ENCODE assay signal across 2 cellular contexts in genomic region chr11:18731949-18732821, GRCh38.
A peak's percentile ranks its signal among the peaks of the same experiment; 100 is the strongest.
TF ChIP-seq lines count a peak whose summit lies in the region.

No MANE protein-coding gene starts in this region.

TF ChIP-seq in IMR-90, 13 proteins besides CTCF, POLR2A, EP300 and RAD21:
- TF ChIP-seq CHD1 (IDR thresholded peaks at IDR 0.05; ENCODE audit: low read depth, low read length) (no peak), NFE2L2 (IDR thresholded peaks at IDR 0.05; ENCODE audit: low read depth, low read length) (no peak), MXI1 (IDR thresholded peaks at IDR 0.05; ENCODE audit: borderline replicate concordance, low read depth, low read length) (no peak), ELK1 (IDR thresholded peaks at IDR 0.05; ENCODE audit: borderline replicate concordance, low read depth, low read length) (no peak), SMC3 (IDR thresholded peaks at IDR 0.05; ENCODE audit: low read depth, low read length) (peak; percentile 71), FOS (IDR thresholded peaks at IDR 0.05; ENCODE audit: low read depth, low read length) (no peak), RCOR1 (IDR thresholded peaks at IDR 0.05; ENCODE audit: insufficient replicate concordance, low read length) (no peak), MAZ (IDR thresholded peaks at IDR 0.05; ENCODE audit: borderline replicate concordance, low read depth, low read length) (peak; percentile 20; the same call in 1 of the 2 replicates), BHLHE40 (IDR thresholded peaks at IDR 0.05; ENCODE audit: low read depth, low read length) (no peak), USF2 (IDR thresholded peaks at IDR 0.05; ENCODE audit: low read depth, low read length) (no peak), CEBPB (IDR thresholded peaks at IDR 0.05; ENCODE audit: low read depth, low read length) (no peak), MAFK (IDR thresholded peaks at IDR 0.05; ENCODE audit: low read depth, low read length) (no peak), RFX5 (IDR thresholded peaks at IDR 0.05; ENCODE audit: low read depth, low read length) (no peak)

TF ChIP-seq in GM12878, 131 proteins besides CTCF, POLR2A, EP300 and RAD21:
- TF ChIP-seq DPF2 (IDR thresholded peaks at IDR 0.05) = 0 out of 2 replicates have a peak, but pooled peaks have one; percentile 6
- TF ChIP-seq IRF3 (IDR thresholded peaks at IDR 0.05) = no peak
- TF ChIP-seq IRF4 (IDR thresholded peaks at IDR 0.05; ENCODE audit: low read depth, low read length) = 0 out of 2 replicates have a peak, but pooled peaks have one; percentile 25
- TF ChIP-seq POLR2AphosphoS5 (IDR thresholded peaks at IDR 0.05; ENCODE audit: low read length) = no peak
- 0 out of 2 replicates have a peak, but pooled peaks have one; percentile 40 for TF ChIP-seq STAT1 (conservative IDR thresholded peaks at IDR 0.05)
- TF ChIP-seq TCF7 (IDR thresholded peaks at IDR 0.05; ENCODE audit: borderline replicate concordance) = no peak
- no peak for TF ChIP-seq CBFB (IDR thresholded peaks at IDR 0.05; ENCODE audit: low read depth)
- no peak for TF ChIP-seq NFXL1 (IDR thresholded peaks at IDR 0.05; ENCODE audit: borderline replicate concordance)
- no peak for TF ChIP-seq STAT3 (IDR thresholded peaks at IDR 0.05; ENCODE audit: low read depth, low read length)
- TF ChIP-seq MYB (IDR thresholded peaks at IDR 0.05; ENCODE audit: borderline replicate concordance, low read depth, low read length) = no peak
- no peak for TF ChIP-seq MXI1 (IDR thresholded peaks at IDR 0.05; ENCODE audit: low read depth, low read length)
- no peak for TF ChIP-seq CUX1 (IDR thresholded peaks at IDR 0.05; ENCODE audit: insufficient replicate concordance, low read depth, low read length)
- TF ChIP-seq BMI1 (IDR thresholded peaks at IDR 0.05; ENCODE audit: borderline replicate concordance) = no peak
- no peak for TF ChIP-seq ATF7 (IDR thresholded peaks at IDR 0.05; ENCODE audit: low read depth)
- TF ChIP-seq ZNF592 (IDR thresholded peaks at IDR 0.05) = no peak
- no peak for TF ChIP-seq HDAC2 (IDR thresholded peaks at IDR 0.05)
- TF ChIP-seq RUNX3 (IDR thresholded peaks at IDR 0.05; ENCODE audit: low read length) = peak; percentile 83
- no peak for TF ChIP-seq SUPT20H (IDR thresholded peaks at IDR 0.05; ENCODE audit: borderline replicate concordance, control insufficient read depth, low read depth, low read length)
- peak; percentile 88 for TF ChIP-seq SMC3 (IDR thresholded peaks at IDR 0.05; ENCODE audit: borderline replicate concordance, low read length)
- no peak for TF ChIP-seq SREBF2 (IDR thresholded peaks at IDR 0.05; ENCODE audit: low read length)
- no peak for TF ChIP-seq RELA (IDR thresholded peaks at IDR 0.05; ENCODE audit: borderline replicate concordance, partially characterized antibody)
- TF ChIP-seq HDAC6 (IDR thresholded peaks at IDR 0.05; ENCODE audit: unreplicated experiment) = no peak
- TF ChIP-seq CBX5 (IDR thresholded peaks at IDR 0.05; ENCODE audit: low read depth) = no peak
- TF ChIP-seq RCOR1 (conservative IDR thresholded peaks at IDR 0.05; ENCODE audit: low read depth, low read length) = no peak
- no peak for TF ChIP-seq NR2C2 (IDR thresholded peaks at IDR 0.05; ENCODE audit: borderline replicate concordance, control insufficient read depth, insufficient read length, low read depth)
- no peak for TF ChIP-seq FOS (IDR thresholded peaks at IDR 0.05; ENCODE audit: borderline replicate concordance, extremely low read depth, insufficient read length)
- TF ChIP-seq ELK1 (IDR thresholded peaks at IDR 0.05; ENCODE audit: low read depth, low read length) = no peak
- no peak for TF ChIP-seq BCLAF1 (IDR thresholded peaks at IDR 0.05)
- TF ChIP-seq ESRRA (IDR thresholded peaks at IDR 0.05; ENCODE audit: low read length) = no peak
- no peak for TF ChIP-seq TARDBP (IDR thresholded peaks at IDR 0.05; ENCODE audit: borderline replicate concordance)
- TF ChIP-seq PAX5 (IDR thresholded peaks at IDR 0.05; ENCODE audit: borderline replicate concordance, low read depth, low read length) = no peak
